Comparison of ENCODE assay signal across 8 cellular contexts in the genomic region with DNA sequence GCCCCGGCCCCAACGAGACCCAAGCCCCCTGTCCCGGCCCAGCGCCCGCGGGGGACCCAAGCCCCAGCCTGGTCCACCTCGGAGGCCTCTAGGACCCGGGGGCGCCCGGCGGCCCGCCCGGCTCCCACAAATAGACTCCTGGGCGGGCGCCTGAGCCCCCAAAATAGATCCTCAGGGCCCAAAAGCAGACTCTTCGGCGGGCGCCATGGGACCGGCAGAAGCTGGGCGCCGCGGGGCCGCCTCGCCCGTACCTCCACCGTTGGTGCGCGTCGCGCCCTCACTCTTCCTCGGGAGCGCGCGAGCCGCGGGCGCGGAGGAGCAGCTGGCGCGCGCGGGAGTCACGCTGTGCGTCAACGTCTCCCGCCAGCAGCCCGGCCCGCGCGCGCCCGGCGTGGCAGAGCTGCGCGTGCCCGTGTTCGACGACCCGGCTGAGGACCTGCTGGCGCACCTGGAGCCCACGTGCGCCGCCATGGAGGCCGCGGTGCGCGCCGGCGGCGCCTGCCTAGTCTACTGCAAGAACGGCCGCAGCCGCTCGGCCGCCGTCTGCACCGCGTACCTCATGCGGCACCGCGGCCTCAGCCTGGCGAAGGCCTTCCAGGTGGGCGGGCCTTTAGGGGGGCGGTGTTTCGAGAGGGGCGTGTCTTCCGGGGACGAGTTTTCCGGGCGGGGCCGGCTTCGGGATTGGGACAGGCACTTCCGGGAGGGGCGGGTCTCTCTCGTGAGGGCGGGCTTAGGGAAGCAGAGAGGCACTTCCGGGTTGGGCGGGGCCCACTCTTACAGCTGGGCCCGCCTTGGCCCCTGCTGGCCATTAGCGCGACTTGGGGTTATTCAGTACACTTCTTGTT. TPM values are rescaled to one million over a fixed set of nuclear protein-coding genes. Genes with fewer than 3 reads are reported as not detected.
DNase-seq lines count a peak whose midpoint lies in the region; ATAC-seq, FAIRE-seq and TF ChIP-seq lines count a peak whose summit lies in the region.

No MANE protein-coding gene starts in this region.

- dilution Hi-C loops in keratinocyte (cut with MboI; ENCODE audit: extremely low pct_ligation_motif_present, low sequenced_read_pairs): no loop called here

- no peaks in the 10 kb centered on the region for H3K36me3 ChIP-seq in keratinocyte (ENCODE audit: control insufficient read depth in 2 of 2, extremely low read depth in 1 of 2, insufficient read depth in 2 of 2, low read length in 2 of 2)

- peak overlapping the region; percentile 45 for H2AFZ ChIP-seq in keratinocyte (ENCODE audit: control insufficient read depth, low read length)

- peak overlapping the region; percentile 98 for H3K27ac ChIP-seq in keratinocyte (ENCODE audit: control insufficient read depth, insufficient read depth, low read length)

- no peaks in the 10 kb centered on the region for H3K27me3 ChIP-seq in keratinocyte (ENCODE audit: control insufficient read depth, extremely low read depth, insufficient read depth, low read length)

- peak overlapping the region; percentile 69 to 88 (median 86) for H3K4me3 ChIP-seq in keratinocyte (ENCODE audit: control insufficient read depth in 2 of 3, extremely low read depth in 1 of 3, insufficient read depth in 2 of 3, low read depth in 1 of 3, low read length in 3 of 3)

- no peaks in the 10 kb centered on the region for H3K9me3 ChIP-seq in keratinocyte (ENCODE audit: control insufficient read depth, low read depth, low read length)

- TF ChIP-seq CTCF in AG09319 (IDR thresholded peaks at IDR 0.05; ENCODE audit: low read depth, low read length) (peak; percentile 26), keratinocyte (optimal IDR thresholded peaks at IDR 0.05 in 1 of 3, IDR thresholded peaks at IDR 0.05 in 1 of 3, conservative IDR thresholded peaks at IDR 0.05 in 1 of 3; ENCODE audit: extremely low read depth in 1 of 3, insufficient read depth in 2 of 3, low read length in 3 of 3) (peak in 1 of 3 experiments; percentile 21)

- H3K4me2 ChIP-seq in keratinocyte (ENCODE audit: control insufficient read depth, extremely low read depth, insufficient read depth, low read depth, low read length): peak overlapping the region; percentile 97

- in situ Hi-C loops in GM18951 (cut with MboI; ENCODE audit: low sequenced_read_pairs, unreplicated experiment): no loop called here

- ATAC-seq in HG03196 (IDR thresholded peaks at IDR 0.05; ENCODE audit: unreplicated experiment): peak; percentile 60

- peaks cover 2% of the 10 kb centered on the region for H3K9me1 ChIP-seq in keratinocyte (ENCODE audit: control insufficient read depth, extremely low read depth, insufficient read depth, low read length)

- DNase-seq in AG09319 (ENCODE audit: extremely low read depth, low read depth): peak; percentile 95
- peak; percentile 98 for DNase-seq in NCI-H345 (lab: John Stamatoyannopoulos, UW)
- DNase-seq in activated CD4-positive, CD25-positive, alpha-beta regulatory T cell (lab: John Stamatoyannopoulos, UW): peak; percentile 99
- peak; percentile 98 for DNase-seq in central memory CD4-positive, alpha-beta T cell
- peak; percentile 86 for DNase-seq in keratinocyte (ENCODE audit: low read depth, low spot score)
- peak; percentile 99 to 100 (median 100) for DNase-seq in stimulated activated CD4-positive, alpha-beta T cell treated with anti-CD3 and anti-CD28 coated beads, Interleukin-12 subunit alpha, Interleukin-12 subunit beta, amount 100 ng/mL, for 48 hours (ENCODE audit: low read depth in 2 of 3, low spot score in 1 of 3)

- FAIRE-seq in keratinocyte (lab: Jason Lieb, UNC): no peak

- TF ChIP-seq POLR2A in GM18951 (IDR thresholded peaks at IDR 0.05; ENCODE audit: extremely low read depth, insufficient read depth, insufficient read length): peak; percentile 97

- H3K9ac ChIP-seq in keratinocyte (ENCODE audit: control insufficient read depth, extremely low read depth, insufficient read depth, low read length): peak overlapping the region; percentile 86

- H4K20me1 ChIP-seq in keratinocyte (ENCODE audit: control insufficient read depth, extremely low read depth, insufficient read depth, low read length): no peaks in the 10 kb centered on the region

- peaks cover 38% of the 10 kb centered on the region for H3K4me1 ChIP-seq in keratinocyte (ENCODE audit: control insufficient read depth, extremely low read depth, insufficient read depth, low read length)

- H3K79me2 ChIP-seq in keratinocyte (ENCODE audit: control insufficient read depth, insufficient read depth, low read length): no peaks in the 10 kb centered on the region

RNA-seq across cellular contexts. Expression of a gene that starts 0.5 kb away (rescaled TPM):
- 2.8 to 4.4 TPM (median 4.1 TPM) in 3 replicates for polyA plus RNA-seq in keratinocyte
- polyA plus RNA-seq in keratinocyte (2011; ENCODE audit: low read depth): 0.54 TPM
- polyA plus RNA-seq in keratinocyte (2011; cell fraction: cytosol; rRNA removed): 3.0 and 5.0 TPM in 2 replicates
- 2.1 and 3.7 TPM in 2 replicates for polyA plus RNA-seq in keratinocyte (2011; cell fraction: nucleus; rRNA removed)
- 1.9 and 6.3 TPM in 2 replicates for polyA plus RNA-seq in keratinocyte (2012; ENCODE audit: low replicate concordance)
- 0.23 to 1.7 TPM (median 0.42 TPM) in 3 replicates for polyA minus RNA-seq in keratinocyte
- polyA minus RNA-seq in keratinocyte (2011; cell fraction: cytosol; rRNA and poly(A)+ RNA removed): 2.1 TPM
- 0.95 and 1.0 TPM in 2 replicates for polyA minus RNA-seq in keratinocyte (2011; cell fraction: nucleus; rRNA and poly(A)+ RNA removed)

RNA-seq across cellular contexts. Expression of a gene that starts 2.9 kb away (rescaled TPM):
- 2.5 to 5.0 TPM (median 3.3 TPM) in 3 replicates for polyA plus RNA-seq in keratinocyte
- polyA plus RNA-seq in keratinocyte (2011; ENCODE audit: low read depth): 2.6 TPM
- polyA plus RNA-seq in keratinocyte (2011; cell fraction: cytosol; rRNA removed): 2.6 and 3.9 TPM in 2 replicates
- 7.7 and 9.9 TPM in 2 replicates for polyA plus RNA-seq in keratinocyte (2011; cell fraction: nucleus; rRNA removed)
- 3.6 and 4.7 TPM in 2 replicates for polyA plus RNA-seq in keratinocyte (2012; ENCODE audit: low replicate concordance)
- 4.3 to 17.3 TPM (median 7.7 TPM) in 3 replicates for polyA minus RNA-seq in keratinocyte
- polyA minus RNA-seq in keratinocyte (2011; cell fraction: cytosol; rRNA and poly(A)+ RNA removed): 3.5 TPM
- 5.5 and 8.6 TPM in 2 replicates for polyA minus RNA-seq in keratinocyte (2011; cell fraction: nucleus; rRNA and poly(A)+ RNA removed)

RNA-seq across cellular contexts. Expression of a gene that starts 7.6 kb away (rescaled TPM):
- 3.7 to 10.1 TPM (median 6.5 TPM) in 3 replicates for polyA plus RNA-seq in keratinocyte
- 16.5 TPM for polyA plus RNA-seq in keratinocyte (2011; ENCODE audit: low read depth)
- polyA plus RNA-seq in keratinocyte (2011; cell fraction: cytosol; rRNA removed): 7.4 and 17.1 TPM in 2 replicates
- 13.0 and 19.1 TPM in 2 replicates for polyA plus RNA-seq in keratinocyte (2011; cell fraction: nucleus; rRNA removed)
- 17.6 and 23.4 TPM in 2 replicates for polyA plus RNA-seq in keratinocyte (2012; ENCODE audit: low replicate concordance)
- 8.4 to 59.2 TPM (median 10.9 TPM) in 3 replicates for polyA minus RNA-seq in keratinocyte
- 44.5 TPM for polyA minus RNA-seq in keratinocyte (2011; cell fraction: cytosol; rRNA and poly(A)+ RNA removed)
- polyA minus RNA-seq in keratinocyte (2011; cell fraction: nucleus; rRNA and poly(A)+ RNA removed): 13.1 and 14.1 TPM in 2 replicates

RNA-seq across cellular contexts. Expression of a gene that starts 25.8 kb away (rescaled TPM):
- polyA plus RNA-seq in keratinocyte: 6.1 to 11.8 TPM (median 7.1 TPM) in 3 replicates
- polyA plus RNA-seq in keratinocyte (2011; ENCODE audit: low read depth): 1.8 TPM
- 2.8 and 6.2 TPM in 2 replicates for polyA plus RNA-seq in keratinocyte (2011; cell fraction: cytosol; rRNA removed)
- polyA plus RNA-seq in keratinocyte (2011; cell fraction: nucleus; rRNA removed): 25.2 and 31.0 TPM in 2 replicates
- 10.3 and 11.0 TPM in 2 replicates for polyA plus RNA-seq in keratinocyte (2012; ENCODE audit: low replicate concordance)
- polyA minus RNA-seq in keratinocyte: 4.4 to 7.3 TPM (median 4.7 TPM) in 3 replicates
- polyA minus RNA-seq in keratinocyte (2011; cell fraction: cytosol; rRNA and poly(A)+ RNA removed): 2.7 TPM
- 10.9 and 16.0 TPM in 2 replicates for polyA minus RNA-seq in keratinocyte (2011; cell fraction: nucleus; rRNA and poly(A)+ RNA removed)

Comparison
In these comparisons a context has a peak if more than half of its experiments do, and no peak if none do; other contexts are left out.
1. Peak in every context shown above with its lines: DNase-seq, ATAC-seq, H3K4me3 ChIP-seq and H3K27ac ChIP-seq.